In the genomic region with DNA sequence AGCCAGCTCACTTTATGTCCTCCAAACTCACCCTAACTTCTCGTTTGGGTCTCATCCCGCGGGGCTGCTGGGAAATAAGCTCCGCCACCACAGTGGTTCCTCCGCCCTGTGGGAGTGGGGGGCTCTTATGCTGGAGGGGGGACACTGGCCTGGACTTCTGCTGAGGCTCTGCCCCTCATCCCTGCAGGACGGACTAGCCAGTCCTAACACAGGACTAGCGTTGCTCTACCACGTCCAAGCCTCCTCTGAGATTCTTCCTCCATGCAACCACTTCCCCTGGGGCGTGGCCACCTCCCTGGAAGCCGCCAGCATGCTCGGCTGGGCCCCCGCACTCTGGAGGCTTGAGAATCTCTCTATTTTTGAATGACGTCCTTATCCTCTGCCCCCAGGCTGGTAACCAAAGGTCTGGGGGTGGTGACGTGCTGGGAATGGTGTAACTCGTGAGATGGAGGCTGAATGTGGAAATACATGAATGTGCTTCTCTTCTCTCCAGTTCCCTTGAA, we compare ENCODE assay signal across 11 cellular contexts. TPM values are rescaled to one million over a fixed set of nuclear protein-coding genes. Genes with fewer than 3 reads are reported as not detected.
DNase-seq lines count a peak whose midpoint lies in the region; ATAC-seq and TF ChIP-seq lines count a peak whose summit lies in the region.
"Had no signal": no experiment of that assay in that cellular context is flagged by ENCODE, and none has a peak within 500 bp of the region (broad histone marks: within the 10 kb centered on the region; RNA-seq: fewer than 3 reads in every experiment).

No MANE protein-coding gene starts in this region.

- peak overlapping the region in 1 of 2 experiments; percentile 17 for H3K23ac ChIP-seq in mesenchymal stem cell (ENCODE audit: low read length in 2 of 2)

- H4K91ac ChIP-seq in mesenchymal stem cell (ENCODE audit: low read length) = no peak overlapping the region

- H3K9ac ChIP-seq in mammary epithelial cell (ENCODE audit: insufficient read depth, low read length) (no peak overlapping the region), SK-N-SH (no peak overlapping the region), mesenchymal stem cell (ENCODE audit: low read length) (no peak overlapping the region)

- H3K27me3 ChIP-seq in mammary epithelial cell (ENCODE audit: insufficient read depth, low read length) (no peaks in the 10 kb centered on the region), SK-N-SH (ENCODE audit: insufficient read depth) (no peaks in the 10 kb centered on the region), mesenchymal stem cell (ENCODE audit: control insufficient read depth in 1 of 2, insufficient read depth in 1 of 2, low read length in 2 of 2) (no peaks in the 10 kb centered on the region)

- TF ChIP-seq EP300 in SK-N-SH (IDR thresholded peaks at IDR 0.05; ENCODE audit: borderline replicate concordance in 1 of 2, low read depth in 1 of 2, low read length in 1 of 2) = no peak

- H4K20me1 ChIP-seq in mammary epithelial cell (ENCODE audit: insufficient read depth, low read length) (no peaks in the 10 kb centered on the region), SK-N-SH (ENCODE audit: insufficient read depth) (no peaks in the 10 kb centered on the region)

- H2AFZ ChIP-seq in mammary epithelial cell (ENCODE audit: low read depth, low read length) (peak overlapping the region; percentile 84), SK-N-SH (ENCODE audit: low read depth) (no peak overlapping the region), mesenchymal stem cell (ENCODE audit: low read depth, low read length) (no peak overlapping the region)

- H3K14ac ChIP-seq in mesenchymal stem cell (ENCODE audit: low read length in 2 of 2) = no peak overlapping the region

- CTCF ChIA-PET in mammary epithelial cell (lab: Charles Lee; ENCODE audit: low non-redundant PET) (interaction anchor here (1.1 kb wide), 1 partner anchor 20 kb away, joined by 3 read pairs; no protein-coding TSS in a partner anchor), SK-N-SH (lab: Yijun Ruan, JAX) (interaction anchor here (1.3 to 1.8 kb wide), 3 partner anchors 10 to 87 kb away, joined by 3 to 8 read pairs (median 5); no protein-coding TSS in a partner anchor)

- BruUV-seq in mammary epithelial cell (replicated peaks; lab: Mats Ljungman, UMichigan) = TSS peak; percentile 29

- H3K36me3 ChIP-seq in mammary epithelial cell (ENCODE audit: insufficient read depth, low read length) (no peaks in the 10 kb centered on the region), SK-N-SH (replicated peaks in 1 of 2; ENCODE audit: control insufficient read depth in 1 of 2, insufficient read depth in 2 of 2, low read length in 1 of 2) (no peaks in the 10 kb centered on the region), mesenchymal stem cell (ENCODE audit: control insufficient read depth in 1 of 2, insufficient read depth in 2 of 2, low read depth in 1 of 2, low read length in 2 of 2) (no peaks in the 10 kb centered on the region)

- H3K4me2 ChIP-seq in mammary epithelial cell (ENCODE audit: insufficient read depth, low read depth, low read length) = peak overlapping the region; percentile 85
- no peak overlapping the region for H3K4me2 ChIP-seq in SK-N-SH
- H3K4me2 ChIP-seq in mesenchymal stem cell (ENCODE audit: low read length, poor library complexity, severe bottlenecking) = no peak overlapping the region

- TF ChIP-seq RAD21 in SK-N-SH (IDR thresholded peaks at IDR 0.05; ENCODE audit: low read length) = no peak

- peak overlapping the region; percentile 63 for H3K27ac ChIP-seq in mammary epithelial cell (ENCODE audit: insufficient read depth, low read depth, low read length)
- H3K27ac ChIP-seq in SK-N-SH (ENCODE audit: low read depth in 2 of 2, low read length in 1 of 2) = no peak overlapping the region
- H3K27ac ChIP-seq in mesenchymal stem cell (ENCODE audit: low read length, poor library complexity, severe bottlenecking) = no peak overlapping the region
- H3K27ac ChIP-seq: psoas muscle had no signal

- no peak overlapping the region for H2AK5ac ChIP-seq in mesenchymal stem cell (ENCODE audit: low read length, severe bottlenecking)

- peak overlapping the region in 4 of 8 donors; percentile 19 to 67 (median 50) for H3K4me3 Mint-ChIP-seq in naive B cell
- H3K4me3 Mint-ChIP-seq: activated T-cell treated with anti-CD3 and anti-CD28 coated beads, Interleukin-2, amount 50 U/mL, for 72 hours had no signal

- peaks cover 10% of the 10 kb centered on the region for H3K79me2 ChIP-seq in mammary epithelial cell (ENCODE audit: insufficient read depth, low read length)
- H3K79me2 ChIP-seq in SK-N-SH (ENCODE audit: insufficient read depth) = no peaks in the 10 kb centered on the region

- no peaks in the 10 kb centered on the region for H3K9me3 Mint-ChIP-seq in naive B cell
- H3K9me3 Mint-ChIP-seq: activated T-cell treated with anti-CD3 and anti-CD28 coated beads, Interleukin-2, amount 50 U/mL, for 72 hours had no signal

- H3K4me1 Mint-ChIP-seq in naive B cell = peaks cover 5 to 30% (median 22%) of the 10 kb centered on the region in 3 donors

- WGBS in mammary epithelial cell (ENCODE audit: low coverage, missing lambda C conversion rate) = 8% methylated on average over 10 of the region's 15 CpGs
- 82% methylated on average over 12 of the region's 15 CpGs for WGBS in SK-N-SH (ENCODE audit: low lambda C conversion rate)
- WGBS in mesenchymal stem cell = 88% methylated on average over 14 of the region's 15 CpGs

- DNase-seq in DMS79 (lab: John Stamatoyannopoulos, UW) = peak; percentile 45
- DNase-seq in NB4 (ENCODE audit: low read depth) = peak; percentile 77
- DNase-seq in mammary epithelial cell = no peak
- DNase-seq in naive B cell = peak; percentile 28
- no peak for DNase-seq in SK-N-SH
- DNase-seq in mesenchymal stem cell = no peak
- no peak for DNase-seq in HuH-7.5 (ENCODE audit: low spot score)
- no peak for DNase-seq in activated CD4-positive, alpha-beta T cell treated with anti-CD3 and anti-CD28 coated beads, Interleukin-2, amount 50 U/mL, for 1 hour
- DNase-seq: activated T-cell treated with anti-CD3 and anti-CD28 coated beads, Interleukin-2, amount 50 U/mL, for 72 hours had no signal

- no peak overlapping the region for H3K18ac ChIP-seq in mesenchymal stem cell (ENCODE audit: low read depth in 1 of 2, low read length in 2 of 2)

- dilution Hi-C loops in mammary epithelial cell (cut with HindIII; ENCODE audit: low sequenced_read_pairs) = no loop called here

- H3K27ac Mint-ChIP-seq in naive B cell = peak overlapping the region in 3 of 6 donors; percentile 17 to 92 (median 21)
- H3K27ac Mint-ChIP-seq: activated T-cell treated with anti-CD3 and anti-CD28 coated beads, Interleukin-2, amount 50 U/mL, for 72 hours had no signal

- H3K27me3 Mint-ChIP-seq in naive B cell = peaks cover 0 to 14% (median 5%) of the 10 kb centered on the region in 3 donors

- in situ Hi-C loops in mammary epithelial cell (cut with MboI; ENCODE audit: low sequenced_read_pairs in 2 of 2) = loop anchor here in 1 of 2 donors (25.0 kb wide), 1 partner anchor 146 kb away; no protein-coding TSS in a partner anchor

- no peak overlapping the region for H3K4ac ChIP-seq in mesenchymal stem cell (ENCODE audit: low read depth in 1 of 2, low read length in 2 of 2)

- H3K4me1 ChIP-seq in mammary epithelial cell (ENCODE audit: insufficient read depth, low read length) (peaks cover 23% of the 10 kb centered on the region), SK-N-SH (ENCODE audit: control insufficient read depth in 1 of 2, insufficient read depth in 2 of 2, low read depth in 1 of 2, low read length in 1 of 2) (peaks cover 0 to 8% of the 10 kb centered on the region in 2 experiments; a peak in 1 of 4 replicates), mesenchymal stem cell (ENCODE audit: control insufficient read depth, insufficient read depth, low read depth, low read length) (peaks cover 31% of the 10 kb centered on the region)

- POLR2A ChIA-PET in SK-N-SH (lab: Yijun Ruan, JAX) = interaction anchor here (0.7 kb wide), 1 partner anchor 124 kb away, joined by 5 read pairs; no protein-coding TSS in a partner anchor

- peaks cover 3% of the 10 kb centered on the region for H3F3A ChIP-seq in SK-N-SH (replicated peaks; ENCODE audit: insufficient read depth)

- no peaks in the 10 kb centered on the region for H3K36me3 Mint-ChIP-seq in naive B cell

- H4K8ac ChIP-seq in mesenchymal stem cell (ENCODE audit: low read length) = no peak overlapping the region

- no peaks in the 10 kb centered on the region for H3K79me1 ChIP-seq in mesenchymal stem cell (replicated peaks; ENCODE audit: low read length, poor library complexity, severe bottlenecking)

- H3K4me3 ChIP-seq in NB4 (ENCODE audit: low read depth, low read length) = peak overlapping the region; percentile 47
- peak overlapping the region; percentile 12 to 55 (median 44) for H3K4me3 ChIP-seq in mammary epithelial cell (replicated peaks in 1 of 3; ENCODE audit: insufficient read depth in 1 of 3, low read depth in 2 of 3, low read length in 3 of 3)
- no peak overlapping the region for H3K4me3 ChIP-seq in SK-N-SH (ENCODE audit: low read depth in 2 of 2, low read length in 1 of 2)
- no peak overlapping the region for H3K4me3 ChIP-seq in mesenchymal stem cell (ENCODE audit: insufficient read depth in 1 of 2, low read depth in 1 of 2, low read length in 2 of 2)
- H3K4me3 ChIP-seq: psoas muscle had no signal

- H3K9me2 ChIP-seq in SK-N-SH = no peaks in the 10 kb centered on the region

- no peak overlapping the region for H2BK5ac ChIP-seq in mesenchymal stem cell (ENCODE audit: low read depth, low read length, poor library complexity, severe bottlenecking)

- no peak overlapping the region for H2BK15ac ChIP-seq in mesenchymal stem cell (ENCODE audit: low read depth, poor library complexity, severe bottlenecking)

- ATAC-seq in naive B cell (ENCODE audit: low read depth in 2 of 2) = peak; percentile 61 to 63
- ATAC-seq: activated T-cell treated with anti-CD3 and anti-CD28 coated beads, Interleukin-2, amount 50 U/mL, for 72 hours; psoas muscle had no signal

- no peak overlapping the region for H2BK12ac ChIP-seq in mesenchymal stem cell (ENCODE audit: low read length in 2 of 2)

- TF ChIP-seq CTCF in NB4 (IDR thresholded peaks at IDR 0.05; ENCODE audit: low read depth, low read length) = no peak
- no peak for TF ChIP-seq CTCF in mammary epithelial cell (conservative IDR thresholded peaks at IDR 0.05 in 1 of 2, IDR thresholded peaks at IDR 0.05 in 1 of 2; ENCODE audit: extremely low read depth in 1 of 2, insufficient read depth in 1 of 2, low read depth in 1 of 2, low read length in 2 of 2)
- TF ChIP-seq CTCF in SK-N-SH (IDR thresholded peaks at IDR 0.05) = no peak

- TF ChIP-seq POLR2A in NB4 (IDR thresholded peaks at IDR 0.05; ENCODE audit: extremely low read depth, insufficient read length) = no peak

- intact Hi-C loops in mammary epithelial cell (cut with micrococcal nuclease) = no loop called here

- H2BK120ac ChIP-seq in mesenchymal stem cell (ENCODE audit: low read depth, low read length) = no peak overlapping the region

- H3K9me3 ChIP-seq in mammary epithelial cell (replicated peaks; ENCODE audit: insufficient read depth, low read length) (no peaks in the 10 kb centered on the region), SK-N-SH (no peaks in the 10 kb centered on the region), mesenchymal stem cell (ENCODE audit: control insufficient read depth, low read length) (no peaks in the 10 kb centered on the region)
- H3K9me3 ChIP-seq: psoas muscle had no signal

RNA-seq across cellular contexts. Expression of gene RAB17, which starts 0.9 kb away (rescaled TPM):
- total RNA-seq in mammary epithelial cell = 1 to 10 TPM; 7.2 to 8.9 TPM
- polyA plus RNA-seq in mammary epithelial cell = 12.8 TPM
- polyA minus RNA-seq in mammary epithelial cell = 20.4 TPM
- not detected for polyA plus RNA-seq in naive B cell (ENCODE audit: low read depth in 6 of 6)
- polyA plus RNA-seq in SK-N-SH (2012; rRNA removed) = 0.10 and 0.19 TPM in 2 replicates
- 0.06 and 0.18 TPM in 2 replicates for polyA plus RNA-seq in SK-N-SH (2012; cell fraction: cytosol; rRNA removed)
- polyA plus RNA-seq in SK-N-SH (2012; cell fraction: nucleus; rRNA removed) = 0.75 and 1.1 TPM in 2 replicates
- 0.11 TPM for polyA plus RNA-seq in mesenchymal stem cell (2013, experiment 1 of 2)
- polyA plus RNA-seq in mesenchymal stem cell (2013, experiment 2 of 2) = 0.11 TPM

RNA-seq across cellular contexts. Expression of gene PRLH, which starts 25.1 kb away (rescaled TPM):
- total RNA-seq in mammary epithelial cell = not detected
- polyA plus RNA-seq in mammary epithelial cell (not detected), naive B cell (ENCODE audit: low read depth in 6 of 6) (not detected), SK-N-SH (2012; rRNA removed) (not detected in 2 replicates)
- not detected for polyA minus RNA-seq in mammary epithelial cell
- polyA plus RNA-seq in SK-N-SH (2012; cell fraction: cytosol; rRNA removed) = not detected in 2 replicates
- polyA plus RNA-seq in SK-N-SH (2012; cell fraction: nucleus; rRNA removed) = not detected in 2 replicates
- not detected for polyA plus RNA-seq in mesenchymal stem cell (2013, experiment 1 of 2)
- not detected for polyA plus RNA-seq in mesenchymal stem cell (2013, experiment 2 of 2)
- total RNA-seq: activated T-cell treated with anti-CD3 and anti-CD28 coated beads, Interleukin-2, amount 50 U/mL, for 72 hours; NCI-H460; psoas muscle had no signal
- polyA plus RNA-seq: psoas muscle had no signal

RNA-seq across cellular contexts. Expression of gene LRRFIP1, which starts 36.0 kb away (rescaled TPM):
- total RNA-seq in mammary epithelial cell = 100 to 1,000 TPM in 1 of 2 donors, 10 to 100 TPM in 1; 69.8 to 188 TPM
- polyA plus RNA-seq in mammary epithelial cell (71.9 TPM), naive B cell (ENCODE audit: low read depth in 6 of 6) (10 to 100 TPM; 45.8 to 88.7 (median 68.2) TPM), SK-N-SH (2012; rRNA removed) (47.3 and 60.9 TPM in 2 replicates)
- polyA minus RNA-seq in mammary epithelial cell = 58.4 TPM
- 62.7 and 74.9 TPM in 2 replicates for polyA plus RNA-seq in SK-N-SH (2012; cell fraction: cytosol; rRNA removed)
- polyA plus RNA-seq in SK-N-SH (2012; cell fraction: nucleus; rRNA removed) = 51.7 and 73.1 TPM in 2 replicates
- 111 TPM for polyA plus RNA-seq in mesenchymal stem cell (2013, experiment 1 of 2)
- polyA plus RNA-seq in mesenchymal stem cell (2013, experiment 2 of 2) = 106 TPM

Comparison
In these comparisons a context has a peak if more than half of its experiments do, and no peak if none do; other contexts are left out.
1. DNase-seq: peak in DMS79 (single experiment), NB4 (single experiment) and naive B cell (single experiment); none in mammary epithelial cell (single experiment), SK-N-SH (single experiment), mesenchymal stem cell (single experiment), HuH-7.5 (single experiment) and activated CD4-positive, alpha-beta T cell treated with anti-CD3 and anti-CD28 coated beads, Interleukin-2, amount 50 U/mL, for 1 hour (single experiment).
2. H3K4me3 ChIP-seq: peak in NB4 (single experiment) and mammary epithelial cell (3 of 3); none in SK-N-SH (0 of 2) and mesenchymal stem cell (0 of 2).